In the genomic region with DNA sequence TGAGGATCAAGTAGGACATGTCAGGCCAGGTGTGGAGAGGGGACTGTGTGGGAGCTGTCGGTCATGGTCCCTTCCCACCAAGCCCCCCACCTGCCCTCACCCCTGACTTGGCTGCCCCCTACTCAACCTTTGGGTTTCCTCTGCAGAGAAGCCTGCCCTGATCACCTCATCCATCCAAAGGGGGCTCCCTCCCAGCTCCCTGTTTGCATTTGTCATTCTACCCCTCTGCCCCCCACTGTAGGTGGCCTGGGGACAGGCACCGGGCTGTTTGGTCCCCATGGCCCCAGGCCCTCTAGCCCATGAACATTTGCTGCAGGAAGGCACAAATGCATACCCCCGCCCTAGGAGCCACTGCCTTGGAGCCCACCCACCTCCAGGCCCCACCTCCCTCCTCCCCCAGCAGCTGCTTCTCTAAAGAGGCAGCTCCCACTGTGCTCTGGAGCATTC, we compare ENCODE assay signal across 15 cellular contexts.
DNase-seq lines count a peak whose midpoint lies in the region; FAIRE-seq and TF ChIP-seq lines count a peak whose summit lies in the region.
"Had no signal": no experiment of that assay in that cellular context is flagged by ENCODE, and none has a peak within 500 bp of the region (broad histone marks: within the 10 kb centered on the region; RNA-seq: fewer than 3 reads in every experiment).

No MANE protein-coding gene starts in this region.

- H3K4me1 ChIP-seq in Peyer's patch, result peaks cover 6 to 19% (median 12%) of the 10 kb centered on the region in 4 donors
- peaks cover 26 to 100% (median 56%) of the 10 kb centered on the region in 6 donors for H3K4me1 ChIP-seq in spleen
- H3K4me1 ChIP-seq in mammary epithelial cell (ENCODE audit: insufficient read depth, low read length), result peaks cover 60% of the 10 kb centered on the region

- DNase-seq in activated T-cell treated with anti-CD3 and anti-CD28 coated beads, Interleukin-2, amount 50 U/mL, for 24 hours, result peak; percentile 31
- no peak for DNase-seq in activated T-cell treated with anti-CD3 and anti-CD28 coated beads for 4 hours
- peak in 2 of 3 donors; percentile 37 to 43 for DNase-seq in Peyer's patch
- DNase-seq in glutamatergic neuron, result peak; percentile 3
- DNase-seq in spleen, result peak; percentile 66
- no peak for DNase-seq in urothelium cell line (ENCODE audit: low spot score)
- no peak for DNase-seq in GM19238 (ENCODE audit: insufficient read length, low spot score)
- DNase-seq in mammary epithelial cell, result no peak
- DNase-seq: brain microvascular endothelial cell; HCEC 1CT; KG1; NCI-H774; stimulated activated naive CD4-positive, alpha-beta T cell treated with Interleukin-2 at 50 U/mL for 16 hours had no signal

- H3K4me3 ChIP-seq in Peyer's patch, result no peak overlapping the region
- H3K4me3 ChIP-seq in spleen, result no peak overlapping the region
- no peak overlapping the region for H3K4me3 ChIP-seq in mammary epithelial cell (replicated peaks in 1 of 3; ENCODE audit: insufficient read depth in 1 of 3, low read depth in 2 of 3, low read length in 3 of 3)

- H4K20me1 ChIP-seq in mammary epithelial cell (ENCODE audit: insufficient read depth, low read length), result no peaks in the 10 kb centered on the region

- no peaks in the 10 kb centered on the region for H3K27me3 Mint-ChIP-seq in activated T-cell treated with anti-CD3 and anti-CD28 coated beads, Interleukin-2, amount 50 U/mL, for 24 hours
- H3K27me3 Mint-ChIP-seq in glutamatergic neuron (ENCODE audit: unreplicated experiment), result peaks cover 9% of the 10 kb centered on the region

- TF ChIP-seq CTCF in Peyer's patch (IDR thresholded peaks at IDR 0.05) (no peak), glutamatergic neuron (IDR thresholded peaks at IDR 0.05; ENCODE audit: partially characterized antibody, unreplicated experiment) (no peak), spleen (IDR thresholded peaks at IDR 0.05 in 8 of 11, conservative IDR thresholded peaks at IDR 0.05 in 3 of 11) (no peak), mammary epithelial cell (conservative IDR thresholded peaks at IDR 0.05 in 1 of 2, IDR thresholded peaks at IDR 0.05 in 1 of 2; ENCODE audit: extremely low read depth in 1 of 2, insufficient read depth in 1 of 2, low read depth in 1 of 2, low read length in 2 of 2) (no peak)

- intact Hi-C loops in spleen (cut with DNase I; ENCODE audit: low total_unique reads) (no loop called here), mammary epithelial cell (cut with micrococcal nuclease) (loop anchor here (1.0 kb wide), 1 partner anchor 13 kb away; no protein-coding TSS in a partner anchor)

- H3K36me3 ChIP-seq in Peyer's patch (no peaks in the 10 kb centered on the region), spleen (no peaks in the 10 kb centered on the region), mammary epithelial cell (ENCODE audit: insufficient read depth, low read length) (no peaks in the 10 kb centered on the region)
- H3K36me3 ChIP-seq: brain microvascular endothelial cell had no signal

- H3K27me3 ChIP-seq in Peyer's patch (no peaks in the 10 kb centered on the region), spleen (replicated peaks in 1 of 7) (no peaks in the 10 kb centered on the region), mammary epithelial cell (ENCODE audit: insufficient read depth, low read length) (no peaks in the 10 kb centered on the region)
- H3K27me3 ChIP-seq: brain microvascular endothelial cell had no signal

- no peak overlapping the region for H3K4me2 ChIP-seq in mammary epithelial cell (ENCODE audit: insufficient read depth, low read depth, low read length)

- dilution Hi-C loops in mammary epithelial cell (cut with HindIII; ENCODE audit: low sequenced_read_pairs), result no loop called here

- H3K4me3 Mint-ChIP-seq in activated T-cell treated with anti-CD3 and anti-CD28 coated beads, Interleukin-2, amount 50 U/mL, for 24 hours, result no peak overlapping the region
- no peak overlapping the region for H3K4me3 Mint-ChIP-seq in glutamatergic neuron (ENCODE audit: unreplicated experiment)
- H3K4me3 Mint-ChIP-seq: neural crest cell had no signal

- H3K36me3 Mint-ChIP-seq in activated T-cell treated with anti-CD3 and anti-CD28 coated beads, Interleukin-2, amount 50 U/mL, for 24 hours (ENCODE audit: low read depth), result no peaks in the 10 kb centered on the region
- H3K36me3 Mint-ChIP-seq in glutamatergic neuron (ENCODE audit: unreplicated experiment), result no peaks in the 10 kb centered on the region

- no peak overlapping the region for H2AFZ ChIP-seq in mammary epithelial cell (ENCODE audit: low read depth, low read length)

- no peak for FAIRE-seq in urothelium cell line (lab: Jason Lieb, UNC)
- FAIRE-seq: RCC 7860 had no signal

- TF ChIP-seq POLR2A in Peyer's patch (IDR thresholded peaks at IDR 0.05) (no peak), spleen (IDR thresholded peaks at IDR 0.05) (no peak)

- H3K4me1 Mint-ChIP-seq in activated T-cell treated with anti-CD3 and anti-CD28 coated beads, Interleukin-2, amount 50 U/mL, for 24 hours (ENCODE audit: low read depth), result peaks cover 89% of the 10 kb centered on the region
- H3K4me1 Mint-ChIP-seq in glutamatergic neuron (ENCODE audit: low read depth, unreplicated experiment), result peaks cover 23% of the 10 kb centered on the region

- H3K79me2 ChIP-seq in mammary epithelial cell (ENCODE audit: insufficient read depth, low read length), result no peaks in the 10 kb centered on the region

- in situ Hi-C loops in mammary epithelial cell (cut with MboI; ENCODE audit: low sequenced_read_pairs in 2 of 2), result no loop called here

- H3K9ac ChIP-seq in mammary epithelial cell (ENCODE audit: insufficient read depth, low read length), result no peak overlapping the region

- BruUV-seq in mammary epithelial cell (replicated peaks; lab: Mats Ljungman, UMichigan), result no TSS peak

- peak overlapping the region; percentile 97 for H3K27ac Mint-ChIP-seq in activated T-cell treated with anti-CD3 and anti-CD28 coated beads, Interleukin-2, amount 50 U/mL, for 24 hours
- H3K27ac Mint-ChIP-seq in glutamatergic neuron (ENCODE audit: unreplicated experiment), result no peak overlapping the region

- 93 to 100% (median 95%) methylated on average over 3 of the region's 3 CpGs for WGBS in spleen, 5 donors
- 100% methylated on average over 1 of the region's 3 CpGs for WGBS in mammary epithelial cell (ENCODE audit: low coverage, missing lambda C conversion rate)

- CTCF ChIA-PET in mammary epithelial cell (lab: Charles Lee; ENCODE audit: low non-redundant PET), result no interaction called here

- H3K9me3 ChIP-seq in Peyer's patch (no peaks in the 10 kb centered on the region), spleen (no peaks in the 10 kb centered on the region), mammary epithelial cell (replicated peaks; ENCODE audit: insufficient read depth, low read length) (no peaks in the 10 kb centered on the region)

- H3K27ac ChIP-seq in Peyer's patch (no peak overlapping the region), spleen (peak overlapping the region in 3 of 8 donors; percentile 36 to 89 (median 79)), mammary epithelial cell (ENCODE audit: insufficient read depth, low read depth, low read length) (no peak overlapping the region)
- H3K27ac ChIP-seq: brain microvascular endothelial cell had no signal

- no peaks in the 10 kb centered on the region for H3K9me3 Mint-ChIP-seq in activated T-cell treated with anti-CD3 and anti-CD28 coated beads, Interleukin-2, amount 50 U/mL, for 24 hours
- peaks cover 6% of the 10 kb centered on the region for H3K9me3 Mint-ChIP-seq in glutamatergic neuron (ENCODE audit: unreplicated experiment)
- H3K9me3 Mint-ChIP-seq: neural crest cell had no signal

Comparison
In these comparisons a context has a peak if more than half of its experiments do, and no peak if none do; other contexts are left out.
1. DNase-seq: peak in activated T-cell treated with anti-CD3 and anti-CD28 coated beads, Interleukin-2, amount 50 U/mL, for 24 hours (single experiment), Peyer's patch (2 of 3), glutamatergic neuron (single experiment) and spleen (single experiment); none in activated T-cell treated with anti-CD3 and anti-CD28 coated beads for 4 hours (single experiment), urothelium cell line (single experiment), GM19238 (single experiment) and mammary epithelial cell (single experiment).